In genomic region chr17:74771319-74771914, GRCh38 we compare ENCODE assay signal across 8 cellular contexts. TPM values are rescaled to one million over a fixed set of nuclear protein-coding genes. Genes with fewer than 3 reads are reported as not detected.
"Had no signal": no experiment of that assay in that cellular context is flagged by ENCODE, and none has a peak within 500 bp of the region (broad histone marks: within the 10 kb centered on the region; RNA-seq: fewer than 3 reads in every experiment).

No MANE protein-coding gene starts in this region.

- H3K27me3 ChIP-seq: dorsolateral prefrontal cortex, ovary had no signal

- H3K9me3 ChIP-seq: ovary had no signal

- H3K27ac ChIP-seq: ovary had no signal

- H3K36me3 ChIP-seq: ovary had no signal

- H3K4me3 ChIP-seq: dorsolateral prefrontal cortex, ovary had no signal

RNA-seq across cellular contexts. Expression of gene CD300LF, which starts 58.7 kb away (rescaled TPM):
- total RNA-seq: activated T-helper 17 cell treated with anti-CD3 and anti-CD28 coated beads, Interleukin-2, amount 50 U/mL, for 72 hours; astrocyte; bronchial epithelial cell; left ventricle myocardium superior; pulmonary artery endothelial cell had no signal
- polyA plus RNA-seq: keratinocyte had no signal
